Comparison of ENCODE assay signal across 8 cellular contexts in the genomic region with DNA sequence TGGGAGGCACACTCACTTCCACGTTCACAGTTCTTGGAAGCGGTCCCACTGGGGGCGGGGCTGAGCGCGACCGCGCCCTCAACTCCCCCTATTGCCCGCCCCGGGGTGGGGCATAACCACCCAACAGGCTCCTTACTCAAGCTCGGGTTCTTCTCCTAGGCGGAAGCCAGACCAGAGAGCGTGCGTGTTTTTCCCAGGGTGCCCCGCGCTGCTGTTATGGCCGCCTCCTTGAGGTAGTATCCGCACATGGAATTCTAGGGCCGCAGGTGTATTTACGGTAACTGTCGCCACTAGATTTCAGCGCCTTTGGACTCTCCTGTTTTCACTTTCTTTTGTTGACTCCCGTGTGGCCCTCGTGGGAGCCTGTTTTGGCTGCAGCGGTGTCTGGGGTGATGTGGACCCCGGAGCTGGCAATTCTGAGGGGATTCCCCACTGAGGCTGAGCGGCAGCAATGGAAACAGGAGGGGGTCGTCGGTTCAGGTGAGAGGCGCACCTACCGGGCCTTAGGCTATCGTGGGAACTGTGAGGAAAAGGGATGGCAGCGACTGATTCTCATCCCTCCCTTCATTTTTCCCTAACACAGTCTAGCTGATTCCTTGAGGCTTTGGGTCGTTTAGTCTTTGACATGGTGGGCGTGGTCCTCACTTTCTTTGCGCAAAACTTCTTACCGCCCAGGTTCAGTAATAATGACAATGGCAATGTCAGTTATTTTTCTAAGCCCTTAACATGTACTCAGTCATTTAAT. TPM values are rescaled to one million over a fixed set of nuclear protein-coding genes. Genes with fewer than 3 reads are reported as not detected.
DNase-seq lines count a peak whose midpoint lies in the region; ATAC-seq, FAIRE-seq and TF ChIP-seq lines count a peak whose summit lies in the region.

A gene (plus strand): TSS at position 150 of the 745 bp plus-strand sequence. CDS start 243 bp downstream, at position 393.

- peak within 1 kb of the TSS; percentile 98 for H3K4me3 ChIP-seq in AG10803 (ENCODE audit: low read length)
- peak within 1 kb of the TSS; percentile 99 to 100 for H3K4me3 ChIP-seq in kidney (ENCODE audit: low read length in 2 of 2)

- H3K9me3 ChIP-seq in kidney (ENCODE audit: control insufficient read depth in 1 of 2, low read length in 2 of 2): no peaks in the 10 kb centered on the region

- peak within 1 kb of the TSS; percentile 89 to 96 for H3K9ac ChIP-seq in kidney (ENCODE audit: low read length in 2 of 2)

- peaks cover 0 to 2% of the 10 kb centered on the region in 2 donors for H3K4me1 ChIP-seq in kidney (ENCODE audit: control insufficient read depth in 1 of 2, insufficient read depth in 1 of 2, low read depth in 1 of 2, low read length in 2 of 2)

- H3K36me3 ChIP-seq in kidney (ENCODE audit: control insufficient read depth in 1 of 2, insufficient read depth in 2 of 2, low read length in 2 of 2): peaks cover 0 to 3% of the 10 kb centered on the region in 2 donors

- H3K27me3 Mint-ChIP-seq in chondrocyte (ENCODE audit: low read depth): no peaks in the 10 kb centered on the region

- H3K27ac ChIP-seq in kidney (ENCODE audit: low read depth in 2 of 2, low read length in 2 of 2): peak within 1 kb of the TSS in 1 of 2 donors; percentile 9

- H3K4me3 Mint-ChIP-seq in chondrocyte (ENCODE audit: unreplicated experiment): peak within 1 kb of the TSS; percentile 93

- H3K9me3 Mint-ChIP-seq in chondrocyte (ENCODE audit: low read depth): no peaks in the 10 kb centered on the region

- DNase-seq in AG10803 (ENCODE audit: low read depth) (peak; percentile 94), NCI-H460 (ENCODE audit: extremely low read depth, low read depth) (peak; percentile 96), chondrocyte (ENCODE audit: low spot score) (peak; percentile 98), kidney (peak; percentile 97)
- peak; percentile 93 for DNase-seq in activated CD4-positive, CD25-positive, alpha-beta regulatory T cell treated with anti-CD3 and anti-CD28 coated beads, Interleukin-2, amount 50 U/mL, for 72 hours
- peak; percentile 91 to 92 for DNase-seq in stimulated activated CD4-positive, alpha-beta T cell treated with anti-CD3 and anti-CD28 coated beads, Interleukin-15, amount 100 ng/mL, for 48 hours (ENCODE audit: low read depth in 2 of 2)

- peaks cover 11% of the 10 kb centered on the region for H3K36me3 Mint-ChIP-seq in chondrocyte (ENCODE audit: low read depth)

- peak; percentile 95 for FAIRE-seq in kidney (lab: Jason Lieb, UNC)

- peaks cover 29% of the 10 kb centered on the region for H3K4me1 Mint-ChIP-seq in chondrocyte (ENCODE audit: low read depth)

- H3K27ac Mint-ChIP-seq in chondrocyte (ENCODE audit: unreplicated experiment): peak within 1 kb of the TSS; percentile 92

- peak; percentile 100 for ATAC-seq in GM19043 (IDR thresholded peaks at IDR 0.05; ENCODE audit: low read depth, unreplicated experiment)
- peak; percentile 98 for ATAC-seq in HG03378 (IDR thresholded peaks at IDR 0.05; ENCODE audit: unreplicated experiment)

- TF ChIP-seq CTCF in AG10803 (conservative IDR thresholded peaks at IDR 0.05; ENCODE audit: low read length) (no peak), chondrocyte (IDR thresholded peaks at IDR 0.05) (no peak), kidney (IDR thresholded peaks at IDR 0.05; ENCODE audit: borderline replicate concordance, extremely low read depth, insufficient read depth) (peak; percentile 0)

- intact Hi-C loops in kidney (cut with DNase I): no loop called here

RNA-seq across cellular contexts. Expression of the gene that starts here (rescaled TPM):
- 33.7 and 39.1 TPM in 2 replicates for total RNA-seq in NCI-H460 (2014; rRNA removed; shearing (Covaris generic))
- polyA plus RNA-seq in NCI-H460 (2014; cell fraction: nucleus; rRNA removed): 14.5 and 40.9 TPM in 2 replicates
- total RNA-seq in chondrocyte (13.5 to 17.8 TPM (median 13.5 TPM) in 3 replicates), kidney (19.7 TPM)
- 8.0 TPM for polyA plus RNA-seq in kidney (ENCODE audit: insufficient read depth, low read depth, low replicate concordance)
